ENCODE assay signal across 17 cellular contexts in the genomic region with DNA sequence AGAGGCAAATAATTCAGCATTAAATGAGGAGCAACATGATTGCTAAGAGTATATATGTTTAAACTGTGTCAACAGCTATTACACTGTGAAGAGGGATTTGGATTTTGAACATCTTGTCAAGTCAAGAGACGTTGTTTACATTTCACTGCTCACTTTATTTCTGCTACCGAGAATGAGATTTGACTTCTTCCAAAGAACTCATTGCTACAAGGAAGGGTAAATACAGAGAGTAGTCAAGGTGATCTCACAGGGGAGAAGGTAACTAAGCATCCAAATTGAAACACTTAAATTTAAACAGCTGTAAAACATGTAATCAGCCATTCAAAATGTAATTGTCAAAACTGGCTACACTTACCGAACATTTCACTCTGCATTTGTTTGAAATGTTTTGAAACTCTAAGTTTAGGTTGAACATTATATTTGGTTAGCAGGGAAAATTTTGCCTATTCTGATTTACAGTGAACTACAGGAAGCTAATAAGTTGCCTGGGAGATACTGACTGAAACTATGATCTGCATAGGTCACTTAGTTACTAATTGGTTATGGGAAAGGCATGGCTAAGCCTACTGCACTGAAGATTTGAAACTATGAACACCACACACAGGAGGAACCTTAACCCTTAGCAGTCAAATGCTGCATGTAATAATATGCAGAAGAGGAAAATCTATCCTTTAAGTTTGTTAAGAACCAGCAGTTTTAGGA. TPM values are rescaled to one million over a fixed set of nuclear protein-coding genes. Genes with fewer than 3 reads are reported as not detected.
DNase-seq lines count a peak whose midpoint lies in the region; ATAC-seq and TF ChIP-seq lines count a peak whose summit lies in the region.
"Had no signal": no experiment of that assay in that cellular context is flagged by ENCODE, and none has a peak within 500 bp of the region (broad histone marks: within the 10 kb centered on the region; RNA-seq: fewer than 3 reads in every experiment).

No MANE protein-coding gene starts in this region.

- no peaks in the 10 kb centered on the region for H3K4me1 Mint-ChIP-seq in activated T-cell treated with anti-CD3 and anti-CD28 coated beads, Interleukin-2, amount 50 U/mL, for 24 hours (ENCODE audit: low read depth)
- H3K4me1 Mint-ChIP-seq: activated CD4-positive, alpha-beta memory T cell treated with anti-CD3 and anti-CD28 coated beads, Interleukin-2, amount 10 ng/mL, durations not matched to agents 7 days and 5 days; activated naive CD4-positive, alpha-beta T cell treated with anti-CD3 and anti-CD28 coated beads, Interleukin-2, amount 50 U/mL, for 24 hours had no signal

- H3F3A ChIP-seq in GM23248 (ENCODE audit: insufficient read depth), result no peaks in the 10 kb centered on the region

- no peak overlapping the region for H3K27ac Mint-ChIP-seq in activated T-cell treated with anti-CD3 and anti-CD28 coated beads, Interleukin-2, amount 50 U/mL, for 24 hours
- H3K27ac Mint-ChIP-seq: activated CD4-positive, alpha-beta memory T cell treated with anti-CD3 and anti-CD28 coated beads, Interleukin-2, amount 10 ng/mL, durations not matched to agents 7 days and 5 days; activated naive CD4-positive, alpha-beta T cell treated with anti-CD3 and anti-CD28 coated beads, Interleukin-2, amount 50 U/mL, for 24 hours had no signal

- H3K4me3 ChIP-seq in OCI-LY3 (ENCODE audit: low read length), result no peak overlapping the region
- H3K4me3 ChIP-seq in GM23248, result no peak overlapping the region
- H3K4me3 ChIP-seq: esophagus muscularis mucosa, psoas muscle had no signal

- no peaks in the 10 kb centered on the region for H4K20me1 ChIP-seq in OCI-LY3 (ENCODE audit: insufficient read depth, low read length)
- no peaks in the 10 kb centered on the region for H4K20me1 ChIP-seq in GM23248 (ENCODE audit: insufficient read depth)

- H3K9me3 ChIP-seq in OCI-LY3 (ENCODE audit: insufficient read depth, low read length), result no peaks in the 10 kb centered on the region
- no peaks in the 10 kb centered on the region for H3K9me3 ChIP-seq in GM23248 (ENCODE audit: low read depth)
- H3K9me3 ChIP-seq: esophagus muscularis mucosa, psoas muscle had no signal

- no peaks in the 10 kb centered on the region for H3K9me2 ChIP-seq in GM23248 (ENCODE audit: insufficient read depth)

- peaks cover 7% of the 10 kb centered on the region for H3K27me3 Mint-ChIP-seq in activated T-cell treated with anti-CD3 and anti-CD28 coated beads, Interleukin-2, amount 50 U/mL, for 24 hours

- no peaks in the 10 kb centered on the region for H3K27me3 ChIP-seq in OCI-LY3 (ENCODE audit: low read depth, low read length)
- no peaks in the 10 kb centered on the region for H3K27me3 ChIP-seq in GM23248 (replicated peaks; ENCODE audit: insufficient read depth)
- H3K27me3 ChIP-seq: esophagus muscularis mucosa had no signal

- ATAC-seq in GM18909 (IDR thresholded peaks at IDR 0.05; ENCODE audit: poor library complexity, unreplicated experiment), result peak; percentile 81
- peak; percentile 96 for ATAC-seq in GM21619 (IDR thresholded peaks at IDR 0.05; ENCODE audit: unreplicated experiment)
- peak; percentile 74 for ATAC-seq in HG03139 (IDR thresholded peaks at IDR 0.05; ENCODE audit: unreplicated experiment)
- ATAC-seq: psoas muscle had no signal

- no peak for DNase-seq in stimulated activated CD4-positive, alpha-beta T cell treated with anti-CD3 and anti-CD28 coated beads, Interleukin-2, amount 100 ng/mL, for 24 hours
- DNase-seq in midbrain (lab: John Stamatoyannopoulos, UW) (no peak), GM23248 (no peak)
- no peak for DNase-seq in activated T-cell treated with anti-CD3 and anti-CD28 coated beads, Interleukin-2, amount 50 U/mL, for 24 hours
- DNase-seq: activated CD4-positive, alpha-beta memory T cell treated with anti-CD3 and anti-CD28 coated beads, Interleukin-2, amount 10 ng/mL, durations not matched to agents 7 days and 5 days; cerebellar nuclear complex; mesendoderm; NCI-H345; psoas muscle; stimulated activated naive CD4-positive, alpha-beta T cell had no signal

- H3K9ac ChIP-seq in OCI-LY3 (ENCODE audit: low read length) (no peak overlapping the region), GM23248 (no peak overlapping the region)

- 83 to 93% methylated on average over 3 of the region's 3 CpGs for WGBS in GM23248 (ENCODE audit: low coverage in 1 of 2, low lambda C conversion rate in 2 of 2, missing lambda C conversion rate in 2 of 2), 2 experiments

- no peaks in the 10 kb centered on the region for H3K36me3 ChIP-seq in OCI-LY3 (replicated peaks; ENCODE audit: low read depth, low read length)
- no peaks in the 10 kb centered on the region for H3K36me3 ChIP-seq in GM23248 (ENCODE audit: low read depth)
- H3K36me3 ChIP-seq: esophagus muscularis mucosa had no signal

- no peaks in the 10 kb centered on the region for H3K36me3 Mint-ChIP-seq in activated T-cell treated with anti-CD3 and anti-CD28 coated beads, Interleukin-2, amount 50 U/mL, for 24 hours (ENCODE audit: low read depth)
- H3K36me3 Mint-ChIP-seq: activated naive CD4-positive, alpha-beta T cell treated with anti-CD3 and anti-CD28 coated beads, Interleukin-2, amount 50 U/mL, for 24 hours; CD14-positive monocyte had no signal

- in situ Hi-C loops in GM23248 (cut with MboI), result no loop called here

- H3K9me3 Mint-ChIP-seq in activated T-cell treated with anti-CD3 and anti-CD28 coated beads, Interleukin-2, amount 50 U/mL, for 24 hours, result no peaks in the 10 kb centered on the region
- H3K9me3 Mint-ChIP-seq: activated CD4-positive, alpha-beta memory T cell treated with anti-CD3 and anti-CD28 coated beads, Interleukin-2, amount 10 ng/mL, durations not matched to agents 7 days and 5 days; activated naive CD4-positive, alpha-beta T cell treated with anti-CD3 and anti-CD28 coated beads, Interleukin-2, amount 50 U/mL, for 24 hours had no signal

- H3K4me2 ChIP-seq in OCI-LY3 (ENCODE audit: low read length), result peak overlapping the region; percentile 6; the same call in 1 of the 2 replicates
- H3K4me2 ChIP-seq in GM23248 (ENCODE audit: unreplicated experiment), result no peak overlapping the region

- H3K27ac ChIP-seq in OCI-LY3 (ENCODE audit: low read length), result no peak overlapping the region
- H3K27ac ChIP-seq in GM23248, result no peak overlapping the region
- H3K27ac ChIP-seq: esophagus muscularis mucosa, psoas muscle had no signal

- H3K4me3 Mint-ChIP-seq in activated T-cell treated with anti-CD3 and anti-CD28 coated beads, Interleukin-2, amount 50 U/mL, for 24 hours, result no peak overlapping the region
- H3K4me3 Mint-ChIP-seq: activated CD4-positive, alpha-beta memory T cell treated with anti-CD3 and anti-CD28 coated beads, Interleukin-2, amount 10 ng/mL, durations not matched to agents 7 days and 5 days; activated naive CD4-positive, alpha-beta T cell treated with anti-CD3 and anti-CD28 coated beads, Interleukin-2, amount 50 U/mL, for 24 hours; CD14-positive monocyte had no signal

- no peak for TF ChIP-seq CTCF in OCI-LY3 (IDR thresholded peaks at IDR 0.05; ENCODE audit: low read depth, low read length)

- no peaks in the 10 kb centered on the region for H3K79me2 ChIP-seq in OCI-LY3 (ENCODE audit: low read length)
- no peaks in the 10 kb centered on the region for H3K79me2 ChIP-seq in GM23248 (ENCODE audit: insufficient read depth)

- H2AFZ ChIP-seq in OCI-LY3 (ENCODE audit: low read depth, low read length), result no peak overlapping the region
- no peak overlapping the region for H2AFZ ChIP-seq in GM23248

- peaks cover 18% of the 10 kb centered on the region for H3K4me1 ChIP-seq in OCI-LY3 (ENCODE audit: low read length)
- no peaks in the 10 kb centered on the region for H3K4me1 ChIP-seq in GM23248 (ENCODE audit: insufficient read depth)
- H3K4me1 ChIP-seq: psoas muscle had no signal

RNA-seq across cellular contexts. Expression of gene GALNT3, which starts 33.3 kb away (rescaled TPM):
- 1.1 TPM in 1 of 2 replicates, not detected in the other for total RNA-seq in GM23248 (2014; rRNA removed; shearing (Covaris generic))
- polyA plus RNA-seq in GM23248 (2016; fragmentation: Nextera tagmentation; extraction: Ambion mirVana), result 0.30 and 0.40 TPM in 2 replicates
